Comparison of ENCODE assay signal across 17 cellular contexts in genomic region chr1:229015791-229016190, GRCh38.
"Had no signal": no experiment of that assay in that cellular context is flagged by ENCODE, and none has a peak within 500 bp of the region (broad histone marks: within the 10 kb centered on the region; RNA-seq: fewer than 3 reads in every experiment).

No MANE protein-coding gene starts in this region.

- H3K27me3 Mint-ChIP-seq: activated CD4-positive, alpha-beta T cell treated with anti-CD3 and anti-CD28 coated beads for 36 hours had no signal

- H3K4me3 ChIP-seq: ascending aorta, gastroesophageal sphincter, lung, mucosa of descending colon, stomach, tibial artery had no signal

- H3K4me3 Mint-ChIP-seq: activated CD4-positive, alpha-beta T cell treated with anti-CD3 and anti-CD28 coated beads for 36 hours; activated CD8-positive, alpha-beta T cell treated with anti-CD3 and anti-CD28 coated beads, Interleukin-2, amount 10 ng/mL, durations not matched to agents 7 days and 5 days; activated naive CD8-positive, alpha-beta T cell treated with anti-CD3 and anti-CD28 coated beads, Interleukin-2, amount 50 U/mL, for 24 hours; activated T-helper 1 cell treated with anti-CD3 and anti-CD28 coated beads, Interleukin-12 subunit alpha, Interleukin-12 subunit beta, Interleukin-2, Interleukin-4 antibody, amounts not matched to agents 30 ng/mL and 10 ng/mL and 1 ng/mL, durations not matched to agents 14 hours and 24 hours and 36 hours; natural killer cell treated with Interleukin-12 subunit alpha and Interleukin-12 subunit beta and Interleukin-15 and Interleukin-18, amount 100 ng/mL, for 72 hours had no signal

- ATAC-seq: activated CD4-positive, alpha-beta T cell treated with anti-CD3 and anti-CD28 coated beads for 36 hours; activated CD8-positive, alpha-beta T cell treated with anti-CD3 and anti-CD28 coated beads, Interleukin-2, amount 10 ng/mL, durations not matched to agents 7 days and 5 days; activated naive CD8-positive, alpha-beta T cell treated with anti-CD3 and anti-CD28 coated beads, Interleukin-2, amount 50 U/mL, for 24 hours; gastroesophageal sphincter; mucosa of descending colon; natural killer cell treated with Interleukin-12 subunit alpha and Interleukin-12 subunit beta and Interleukin-15 and Interleukin-18, amount 100 ng/mL, for 72 hours had no signal

- H3K9me3 Mint-ChIP-seq: activated naive CD8-positive, alpha-beta T cell treated with anti-CD3 and anti-CD28 coated beads, Interleukin-2, amount 50 U/mL, for 24 hours; activated T-helper 1 cell treated with anti-CD3 and anti-CD28 coated beads, Interleukin-12 subunit alpha, Interleukin-12 subunit beta, Interleukin-2, Interleukin-4 antibody, amounts not matched to agents 30 ng/mL and 10 ng/mL and 1 ng/mL, durations not matched to agents 14 hours and 24 hours and 36 hours; natural killer cell treated with Interleukin-12 subunit alpha and Interleukin-12 subunit beta and Interleukin-15 and Interleukin-18, amount 100 ng/mL, for 72 hours had no signal

- H3K36me3 ChIP-seq: ascending aorta, gastroesophageal sphincter, stomach, tibial artery had no signal

- H3K27ac Mint-ChIP-seq: activated CD4-positive, alpha-beta T cell treated with anti-CD3 and anti-CD28 coated beads for 36 hours; activated CD8-positive, alpha-beta T cell treated with anti-CD3 and anti-CD28 coated beads, Interleukin-2, amount 10 ng/mL, durations not matched to agents 7 days and 5 days; activated naive CD8-positive, alpha-beta T cell treated with anti-CD3 and anti-CD28 coated beads, Interleukin-2, amount 50 U/mL, for 24 hours; activated T-helper 1 cell treated with anti-CD3 and anti-CD28 coated beads, Interleukin-12 subunit alpha, Interleukin-12 subunit beta, Interleukin-2, Interleukin-4 antibody, amounts not matched to agents 30 ng/mL and 10 ng/mL and 1 ng/mL, durations not matched to agents 14 hours and 24 hours and 36 hours; natural killer cell treated with Interleukin-12 subunit alpha and Interleukin-12 subunit beta and Interleukin-15 and Interleukin-18, amount 100 ng/mL, for 72 hours had no signal

- H3K36me3 Mint-ChIP-seq: natural killer cell treated with Interleukin-12 subunit alpha and Interleukin-12 subunit beta and Interleukin-15 and Interleukin-18, amount 100 ng/mL, for 72 hours had no signal

- H3K27me3 ChIP-seq: ascending aorta, gastroesophageal sphincter, stomach, tibial artery had no signal

- DNase-seq: activated CD4-positive, alpha-beta T cell treated with anti-CD3 and anti-CD28 coated beads for 36 hours; activated CD8-positive, alpha-beta memory T cell treated with anti-CD3 and anti-CD28 coated beads, Interleukin-2, amount 50 U/mL, for 48 hours; activated CD8-positive, alpha-beta T cell treated with anti-CD3 and anti-CD28 coated beads, Interleukin-2, amount 10 ng/mL, durations not matched to agents 7 days and 5 days; activated naive CD4-positive, alpha-beta T cell; activated naive CD8-positive, alpha-beta T cell treated with anti-CD3 and anti-CD28 coated beads, Interleukin-2, amount 50 U/mL, for 24 hours; mucosa of descending colon; SK-N-SH; small intestine; stomach; T-helper 1 cell; tibial artery had no signal

- H3K9me2 ChIP-seq: SK-N-SH had no signal

- H3K27ac ChIP-seq: ascending aorta, gastroesophageal sphincter, stomach, tibial artery, VCaP had no signal

- H3K9me3 ChIP-seq: ascending aorta, gastroesophageal sphincter, mucosa of descending colon, SK-N-SH, stomach had no signal

- H3K4me1 Mint-ChIP-seq: activated CD4-positive, alpha-beta T cell treated with anti-CD3 and anti-CD28 coated beads for 36 hours; activated naive CD8-positive, alpha-beta T cell treated with anti-CD3 and anti-CD28 coated beads, Interleukin-2, amount 50 U/mL, for 24 hours had no signal

- H3K4me1 ChIP-seq: ascending aorta, gastroesophageal sphincter, tibial artery had no signal

- H3K9ac ChIP-seq: SK-N-SH had no signal

- H3K4me2 ChIP-seq: SK-N-SH had no signal
